ENCODE assay signal across 8 cellular contexts in genomic region chr20:25195962-25196700, GRCh38. TPM values are rescaled to one million over a fixed set of nuclear protein-coding genes. Genes with fewer than 3 reads are reported as not detected.
DNase-seq lines count a peak whose midpoint lies in the region; ATAC-seq and FAIRE-seq lines count a peak whose summit lies in the region.

No MANE protein-coding gene starts in this region.

- no peaks in the 10 kb centered on the region for H3K36me3 Mint-ChIP-seq in CD4-positive, CD25-positive, alpha-beta regulatory T cell

- no peaks in the 10 kb centered on the region for H3K36me3 ChIP-seq in CD4-positive, CD25-positive, alpha-beta regulatory T cell (ENCODE audit: control insufficient read depth, insufficient read depth, low read length)
- no peaks in the 10 kb centered on the region for H3K36me3 ChIP-seq in endocrine pancreas (ENCODE audit: control insufficient read depth, insufficient read depth, low read length)
- no peaks in the 10 kb centered on the region for H3K36me3 ChIP-seq in muscle layer of colon (ENCODE audit: insufficient read depth, low read length)

- H3K27me3 Mint-ChIP-seq in CD4-positive, CD25-positive, alpha-beta regulatory T cell = peaks cover 13% of the 10 kb centered on the region

- H3K9me3 ChIP-seq in CD4-positive, CD25-positive, alpha-beta regulatory T cell (ENCODE audit: control insufficient read depth in 2 of 2, low read length in 2 of 2) = no peaks in the 10 kb centered on the region
- no peaks in the 10 kb centered on the region for H3K9me3 ChIP-seq in endocrine pancreas (ENCODE audit: control insufficient read depth, low read length)
- H3K9me3 ChIP-seq in muscle layer of colon (ENCODE audit: low read length) = no peaks in the 10 kb centered on the region

- H3K27ac ChIP-seq in CD4-positive, CD25-positive, alpha-beta regulatory T cell (ENCODE audit: insufficient read depth, low read length, poor library complexity, severe bottlenecking) = peak overlapping the region; percentile 80
- H3K27ac ChIP-seq in muscle layer of colon (ENCODE audit: low read depth, low read length) = peak overlapping the region; percentile 96

- ATAC-seq in CD4-positive, CD25-positive, alpha-beta regulatory T cell (ENCODE audit: low read depth in 2 of 2) = peak; percentile 6
- peak; percentile 17 for ATAC-seq in GM19351 (IDR thresholded peaks at IDR 0.05; ENCODE audit: unreplicated experiment)

- no peaks in the 10 kb centered on the region for H3K9me3 Mint-ChIP-seq in CD4-positive, CD25-positive, alpha-beta regulatory T cell

- H3K27ac Mint-ChIP-seq in CD4-positive, CD25-positive, alpha-beta regulatory T cell = peak overlapping the region in 2 of 3 donors; percentile 86 to 91

- no peaks in the 10 kb centered on the region for H3K27me3 ChIP-seq in CD4-positive, CD25-positive, alpha-beta regulatory T cell (ENCODE audit: control insufficient read depth, insufficient read depth, low read length)
- no peaks in the 10 kb centered on the region for H3K27me3 ChIP-seq in endocrine pancreas (ENCODE audit: control insufficient read depth, insufficient read depth, low read length)
- H3K27me3 ChIP-seq in muscle layer of colon (ENCODE audit: control insufficient read depth in 1 of 2, insufficient read depth in 2 of 2, low read length in 2 of 2) = no peaks in the 10 kb centered on the region

- H3K4me1 Mint-ChIP-seq in CD4-positive, CD25-positive, alpha-beta regulatory T cell = peaks cover 7 to 54% (median 38%) of the 10 kb centered on the region in 4 donors

- no peak for FAIRE-seq in urothelium cell line (lab: Jason Lieb, UNC)

- H3K9ac ChIP-seq in endocrine pancreas (ENCODE audit: control insufficient read depth, insufficient read depth, low read length) = peak overlapping the region; percentile 82
- peak overlapping the region; percentile 73 for H3K9ac ChIP-seq in muscle layer of colon (ENCODE audit: low read length)

- peaks cover 22% of the 10 kb centered on the region for H3K4me1 ChIP-seq in CD4-positive, CD25-positive, alpha-beta regulatory T cell (ENCODE audit: control insufficient read depth, insufficient read depth, low read length, poor library complexity, severe bottlenecking)
- H3K4me1 ChIP-seq in endocrine pancreas (ENCODE audit: control insufficient read depth, insufficient read depth, low read length) (no peaks in the 10 kb centered on the region), muscle layer of colon (ENCODE audit: insufficient read depth, low read length) (peaks cover 30% of the 10 kb centered on the region)

- peak overlapping the region; percentile 84 to 93 (median 89) for H3K4me3 Mint-ChIP-seq in CD4-positive, CD25-positive, alpha-beta regulatory T cell

- H3K4me3 ChIP-seq in CD4-positive, CD25-positive, alpha-beta regulatory T cell (ENCODE audit: low read depth, low read length) = peak overlapping the region; percentile 71
- peak overlapping the region; percentile 25 for H3K4me3 ChIP-seq in endocrine pancreas (ENCODE audit: control insufficient read depth, insufficient read depth, low read length)
- peak overlapping the region; percentile 89 to 94 for H3K4me3 ChIP-seq in muscle layer of colon (ENCODE audit: low read depth in 1 of 2, low read length in 2 of 2)

- DNase-seq in CD4-positive, CD25-positive, alpha-beta regulatory T cell = peak; percentile 18 to 39 (median 35)
- DNase-seq in HK-2 (ENCODE audit: unreplicated experiment) (peak; percentile 59), T-helper 9 cell (peak; percentile 10), urothelium cell line (ENCODE audit: low spot score) (peak; percentile 38), NCI-H187 treated with DMSO at 0.1 percent for 48 hours (lab: John Stamatoyannopoulos, UW) (no peak)

RNA-seq across cellular contexts. Expression of gene ENTPD6, which starts 0.6 kb away (rescaled TPM):
- 68.0 TPM for total RNA-seq in CD4-positive, CD25-positive, alpha-beta regulatory T cell
- polyA plus RNA-seq in CD4-positive, CD25-positive, alpha-beta regulatory T cell = 10 to 100 TPM; 27.2 to 36.5 (median 30.6) TPM

RNA-seq across cellular contexts. Expression of gene PYGB, which starts 51.8 kb away (rescaled TPM):
- total RNA-seq in CD4-positive, CD25-positive, alpha-beta regulatory T cell = 37.2 TPM
- polyA plus RNA-seq in CD4-positive, CD25-positive, alpha-beta regulatory T cell = 10 to 100 TPM; 45.3 to 64.6 (median 52.4) TPM

Comparison
In these comparisons a context has a peak if more than half of its experiments do, and no peak if none do; other contexts are left out.
1. H3K4me3 ChIP-seq: peak in every context shown above with its lines; median percentile 92 in muscle layer of colon; 71 in CD4-positive, CD25-positive, alpha-beta regulatory T cell; 25 in endocrine pancreas.